Comparison of ENCODE assay signal across 1 cellular context in the genomic region with DNA sequence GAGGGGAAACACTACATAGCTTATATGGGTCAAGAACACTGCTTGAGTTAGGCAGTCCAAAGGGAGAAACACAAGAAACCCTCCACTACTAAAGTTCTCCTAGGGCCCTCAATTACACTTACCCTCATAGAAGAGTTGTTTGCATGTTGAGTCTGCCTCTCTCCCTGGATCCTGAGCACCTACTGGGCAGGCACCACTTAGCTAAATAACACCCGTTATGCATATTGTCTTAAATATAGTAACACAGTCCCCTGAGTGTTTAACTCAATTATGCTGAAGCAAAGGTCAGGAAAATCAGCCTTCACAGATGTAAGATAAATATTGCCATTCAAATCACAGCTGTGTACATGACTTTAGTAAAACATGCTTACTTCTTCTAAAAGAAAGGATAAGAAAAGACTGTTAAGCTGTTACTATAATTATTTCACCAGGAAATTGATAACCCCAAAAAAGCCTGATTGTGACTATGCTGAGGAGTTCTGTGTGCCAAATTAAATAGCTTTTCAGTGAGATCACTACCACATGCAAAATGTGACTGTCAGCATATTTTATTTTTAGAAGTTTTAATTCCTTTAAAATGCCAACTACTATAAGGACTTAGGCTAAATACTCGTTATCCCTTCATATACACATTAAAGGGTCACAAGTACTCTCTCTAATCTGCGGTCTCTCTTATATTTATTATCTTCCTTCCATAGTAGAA.
TF ChIP-seq lines count a peak whose summit lies in the region.

No MANE protein-coding gene starts in this region.

TF ChIP-seq in K562, 482 proteins besides CTCF, POLR2A, EP300 and RAD21 (continued from another document):
- TF ChIP-seq ZNF316 (IDR thresholded peaks at IDR 0.05) (peak; percentile 41; the same call in 1 of the 2 replicates), MAFF (IDR thresholded peaks at IDR 0.05; ENCODE audit: low read length) (peak; percentile 22; the same call in 1 of the 2 replicates), C11orf30 (IDR thresholded peaks at IDR 0.05; ENCODE audit: low read depth) (0 out of 2 replicates have a peak, but pooled peaks have one; percentile 9)
